ENCODE assay signal across 29 cellular contexts in genomic region chr14:21171128-21171527, GRCh38. TPM values are rescaled to one million over a fixed set of nuclear protein-coding genes. Genes with fewer than 3 reads are reported as not detected.
DNase-seq lines count a peak whose midpoint lies in the region; ATAC-seq, FAIRE-seq and TF ChIP-seq lines count a peak whose summit lies in the region.
"Had no signal": no experiment of that assay in that cellular context is flagged by ENCODE, and none has a peak within 500 bp of the region (broad histone marks: within the 10 kb centered on the region; RNA-seq: fewer than 3 reads in every experiment).

No MANE protein-coding gene starts in this region.

- peaks cover 2% of the 10 kb centered on the region for H3K27me3 Mint-ChIP-seq in endodermal cell (ENCODE audit: insufficient read depth)

- H3K4me2 ChIP-seq in HepG2 (ENCODE audit: low read depth, low read length), result no peak overlapping the region
- H3K4me2 ChIP-seq: BLaER1 had no signal

- peaks cover 30% of the 10 kb centered on the region for H3K9me3 Mint-ChIP-seq in endodermal cell

- H3K4me3 ChIP-seq in HepG2 (replicated peaks in 1 of 3; ENCODE audit: insufficient read depth in 1 of 3, low read depth in 2 of 3, low read length in 3 of 3) (no peak overlapping the region), right lobe of liver (no peak overlapping the region), endodermal cell (ENCODE audit: low read length) (peak overlapping the region; percentile 54)
- H3K4me3 ChIP-seq: BLaER1, GM12878 had no signal

- H4K20me1 ChIP-seq in HepG2 (ENCODE audit: insufficient read depth, low read length), result no peaks in the 10 kb centered on the region
- H4K20me1 ChIP-seq: BLaER1 had no signal

- 18% methylated on average over 2 of the region's 2 CpGs for WGBS in HepG2 (ENCODE audit: low lambda C conversion rate)
- 68% methylated on average over 2 of the region's 2 CpGs for WGBS in right lobe of liver (ENCODE audit: insufficient coverage, low coverage, low lambda C conversion rate, missing lambda C conversion rate)
- 54 to 87% methylated on average over 2 of the region's 2 CpGs for WGBS in endodermal cell (ENCODE audit: insufficient coverage in 1 of 2, insufficient read length in 1 of 2), 2 experiments

- peaks cover 11% of the 10 kb centered on the region; the same call in 1 of the 2 replicates for H3K4me1 ChIP-seq in HepG2 (ENCODE audit: insufficient read depth, low read length)
- no peaks in the 10 kb centered on the region for H3K4me1 ChIP-seq in right lobe of liver
- H3K4me1 ChIP-seq in endodermal cell (ENCODE audit: control insufficient read depth, insufficient read depth, low read length), result no peaks in the 10 kb centered on the region
- H3K4me1 ChIP-seq: BE2C had no signal

- POLR2A ChIA-PET in HepG2 (lab: Yijun Ruan, JAX), result no interaction called here

- H3K9me3 ChIP-seq in HepG2 (ENCODE audit: low read length) (no peaks in the 10 kb centered on the region), right lobe of liver (peaks cover 0 to 2% (median 0%) of the 10 kb centered on the region in 4 donors), endodermal cell (ENCODE audit: control insufficient read depth, low read length) (peaks cover 30% of the 10 kb centered on the region)
- H3K9me3 ChIP-seq: BE2C had no signal

- TF ChIP-seq POLR2A in HepG2 (IDR thresholded peaks at IDR 0.05; ENCODE audit: insufficient read depth in 1 of 2, low read depth in 2 of 2, low read length in 2 of 2) (no peak), right lobe of liver (IDR thresholded peaks at IDR 0.05) (no peak)

- BruUV-seq in HepG2 (replicated peaks; lab: Mats Ljungman, UMichigan), result no TSS peak

- no peak for TF ChIP-seq EP300 in HepG2 (IDR thresholded peaks at IDR 0.05; ENCODE audit: low read depth in 2 of 2, low read length in 2 of 2)
- TF ChIP-seq EP300 in HepG2 (CRISPR knock-in tag; IDR thresholded peaks at IDR 0.05; ENCODE audit: borderline replicate concordance), result no peak

- no peaks in the 10 kb centered on the region for H3K36me3 Mint-ChIP-seq in endodermal cell (ENCODE audit: low read depth)
- H3K36me3 Mint-ChIP-seq: CD14-positive monocyte; CD4-positive, alpha-beta memory T cell; CD4-positive, CD25-positive, alpha-beta regulatory T cell had no signal

- CTCF ChIA-PET in HepG2 (lab: Yijun Ruan, JAX; ENCODE audit: low intra/inter-chr PET ratio, low total read pairs), result no interaction called here

- H3K9ac ChIP-seq in HepG2 (ENCODE audit: insufficient read depth, low read depth, low read length), result no peak overlapping the region
- H3K9ac ChIP-seq in endodermal cell (ENCODE audit: extremely low read depth, low read length, poor library complexity, severe bottlenecking), result no peak overlapping the region
- H3K9ac ChIP-seq: BLaER1 had no signal

- no peak for TF ChIP-seq RAD21 in HepG2 (CRISPR knock-in tag; IDR thresholded peaks at IDR 0.05)

- H3K27ac ChIP-seq in HepG2 (ENCODE audit: extremely low read length, insufficient read depth, low read length) (no peak overlapping the region), right lobe of liver (no peak overlapping the region), endodermal cell (ENCODE audit: low read depth, low read length) (no peak overlapping the region)
- H3K27ac ChIP-seq: BLaER1 had no signal

- in situ Hi-C loops in HepG2 (cut with HindIII; ENCODE audit: extremely low pct_ligation_motif_present, low pct_unique_long_range_greater_than_20kb), result no loop called here

- H3K27me3 ChIP-seq in HepG2 (ENCODE audit: control insufficient read depth in 1 of 2, insufficient read depth in 2 of 2, low read length in 2 of 2) (peaks cover 1 to 22% of the 10 kb centered on the region in 2 experiments; a peak in 3 of 5 replicates), right lobe of liver (no peaks in the 10 kb centered on the region), endodermal cell (ENCODE audit: control insufficient read depth, insufficient read depth, low read length, poor library complexity, severe bottlenecking) (no peaks in the 10 kb centered on the region)
- H3K27me3 ChIP-seq: BLaER1 had no signal

- FAIRE-seq in HepG2 (lab: Jason Lieb, UNC), result no peak
- FAIRE-seq: A204.1, GM12878, GM12892, GM18507 had no signal

- H2AFZ ChIP-seq in HepG2 (ENCODE audit: low read length), result no peak overlapping the region

- intact Hi-C loops in HepG2 (cut with micrococcal nuclease; ENCODE audit: unreplicated experiment) (no loop called here), right lobe of liver (cut with DNase I) (no loop called here)

- no peak overlapping the region for H3K27ac Mint-ChIP-seq in endodermal cell
- H3K27ac Mint-ChIP-seq: CD14-positive monocyte; CD4-positive, CD25-positive, alpha-beta regulatory T cell; CD8-positive, alpha-beta memory T cell had no signal

- H3K36me3 ChIP-seq in HepG2 (replicated peaks in 1 of 2; ENCODE audit: control insufficient read depth in 1 of 2, insufficient read depth in 2 of 2, low read length in 2 of 2) (no peaks in the 10 kb centered on the region), right lobe of liver (no peaks in the 10 kb centered on the region), endodermal cell (ENCODE audit: control insufficient read depth, insufficient read depth, low read length) (no peaks in the 10 kb centered on the region)
- H3K36me3 ChIP-seq: BE2C, BLaER1 had no signal

- peaks cover 11% of the 10 kb centered on the region for H3K4me1 Mint-ChIP-seq in endodermal cell
- H3K4me1 Mint-ChIP-seq: CD14-positive monocyte; CD4-positive, alpha-beta memory T cell; CD4-positive, CD25-positive, alpha-beta regulatory T cell; CD8-positive, alpha-beta memory T cell had no signal

- no peak for DNase-seq in HepG2 (ENCODE audit: low spot score)
- DNase-seq in right lobe of liver, result no peak
- DNase-seq in endodermal cell, result no peak
- DNase-seq in GM20000 (ENCODE audit: low spot score), result no peak
- DNase-seq: 8988T; ACHN; BE2C; C1 segment of cervical spinal cord; CD4-positive, alpha-beta memory T cell; CD4-positive, CD25-positive, alpha-beta regulatory T cell; CD8-positive, alpha-beta memory T cell; COR-L47; DMS 273 treated with DMSO at 0.1 percent for 48 hours; DMS153; DMS53; DMS79; DND-41; EL; GDM1 had no signal

- no peak for ATAC-seq in HepG2
- ATAC-seq in right lobe of liver, result no peak
- no peak for ATAC-seq in HG03135 (IDR thresholded peaks at IDR 0.05; ENCODE audit: unreplicated experiment)
- ATAC-seq: GM12878 had no signal

- TF ChIP-seq CTCF in HepG2 (CRISPR knock-in tag; IDR thresholded peaks at IDR 0.05), result no peak
- TF ChIP-seq CTCF in right lobe of liver (IDR thresholded peaks at IDR 0.05), result no peak
- no peak for TF ChIP-seq CTCF in endodermal cell (conservative IDR thresholded peaks at IDR 0.05)
- no peak for TF ChIP-seq CTCF in GM20000 (IDR thresholded peaks at IDR 0.05; ENCODE audit: extremely low read depth, missing control alignments)

- H3K4me3 Mint-ChIP-seq in endodermal cell, result no peak overlapping the region
- H3K4me3 Mint-ChIP-seq: CD14-positive monocyte; CD4-positive, alpha-beta memory T cell; CD4-positive, CD25-positive, alpha-beta regulatory T cell; CD8-positive, alpha-beta memory T cell had no signal

- no peaks in the 10 kb centered on the region for H3K79me2 ChIP-seq in HepG2 (ENCODE audit: insufficient read depth, low read length)

TF ChIP-seq in HepG2, 621 proteins besides CTCF, POLR2A, EP300 and RAD21:
- TF ChIP-seq ZNF160 (CRISPR knock-in tag; IDR thresholded peaks at IDR 0.05) (peak; percentile 95), YEATS4 (CRISPR knock-in tag; IDR thresholded peaks at IDR 0.05; ENCODE audit: borderline replicate concordance) (no peak), FOSL2 (CRISPR knock-in tag; IDR thresholded peaks at IDR 0.05) (peak; percentile 79)

RNA-seq across cellular contexts. Expression of gene OR5AU1, which starts 15.3 kb away (rescaled TPM):
- total RNA-seq in HepG2 (2016; rRNA removed; fragmentation: Illumina TruSeq; extraction: Trizol) (not detected in 2 replicates), right lobe of liver (not detected), endodermal cell (not detected)
- total RNA-seq in HepG2 (2016; cell fraction: cytosol; rRNA removed; fragmentation: Illumina TruSeq; extraction: Trizol; ENCODE audit: low read depth), result not detected in 2 replicates
- total RNA-seq in HepG2 (2016; cell fraction: insoluble cytoplasmic fraction; rRNA removed; fragmentation: Illumina TruSeq; extraction: Trizol), result not detected in 2 replicates
- total RNA-seq in HepG2 (2016; cell fraction: membrane; rRNA removed; fragmentation: Illumina TruSeq; extraction: Trizol), result not detected in 2 replicates
- total RNA-seq in HepG2 (2016; cell fraction: nucleus; rRNA removed; fragmentation: Illumina TruSeq; extraction: Trizol), result not detected in 2 replicates
- polyA plus RNA-seq in HepG2 (2011; rRNA removed), result not detected in 2 replicates
- polyA plus RNA-seq in HepG2 (2011; cell fraction: cytosol; rRNA removed), result not detected in 2 replicates
- polyA plus RNA-seq in HepG2 (2011; cell fraction: nucleus; rRNA removed), result not detected in 2 replicates
- not detected in 2 replicates for polyA plus RNA-seq in HepG2 (2012)
- polyA plus RNA-seq in HepG2 (2016; cell fraction: cytosol; fragmentation: Illumina TruSeq; extraction: Trizol; ENCODE audit: low read depth), result not detected in 2 replicates
- polyA plus RNA-seq in HepG2 (2016; cell fraction: insoluble cytoplasmic fraction; fragmentation: Illumina TruSeq; extraction: Trizol; ENCODE audit: low read depth), result not detected in 2 replicates
- polyA plus RNA-seq in HepG2 (2016; cell fraction: membrane; fragmentation: Illumina TruSeq; extraction: Trizol; ENCODE audit: low read depth), result not detected in 2 replicates
- polyA plus RNA-seq in HepG2 (2016; cell fraction: nucleus; fragmentation: Illumina TruSeq; extraction: Trizol; ENCODE audit: insufficient read depth, low read depth), result not detected in 2 replicates
- not detected in 2 replicates for polyA minus RNA-seq in HepG2 (2011; rRNA and poly(A)+ RNA removed; ENCODE audit: low replicate concordance)
- polyA minus RNA-seq in HepG2 (2011; cell fraction: cytosol; rRNA and poly(A)+ RNA removed), result not detected in 2 replicates
- polyA minus RNA-seq in HepG2 (2011; cell fraction: nucleus; rRNA and poly(A)+ RNA removed), result not detected in 2 replicates
- not detected for polyA plus RNA-seq in endodermal cell (2013, experiment 1 of 2)
- not detected for polyA plus RNA-seq in endodermal cell (2013, experiment 2 of 2)
- total RNA-seq: A673; CD4-positive, alpha-beta memory T cell; CD4-positive, CD25-positive, alpha-beta regulatory T cell; CD8-positive, alpha-beta memory T cell; Daoy; GM12878 had no signal
- polyA plus RNA-seq: AG04450; CD14-positive monocyte; CD4-positive, alpha-beta memory T cell; CD4-positive, CD25-positive, alpha-beta regulatory T cell; CD8-positive, alpha-beta memory T cell; GM12878 had no signal
